In genomic region chr2:42091671-42092070, GRCh38 we compare ENCODE assay signal across 25 cellular contexts. TPM values are rescaled to one million over a fixed set of nuclear protein-coding genes. Genes with fewer than 3 reads are reported as not detected.
DNase-seq lines count a peak whose midpoint lies in the region; ATAC-seq and TF ChIP-seq lines count a peak whose summit lies in the region.
"Had no signal": no experiment of that assay in that cellular context is flagged by ENCODE, and none has a peak within 500 bp of the region (broad histone marks: within the 10 kb centered on the region; RNA-seq: fewer than 3 reads in every experiment).

No MANE protein-coding gene starts in this region.

- H3K27ac Mint-ChIP-seq in Caco-2 (ENCODE audit: unreplicated experiment): peak overlapping the region; percentile 87

- POLR2A ChIA-PET in Caco-2 (lab: Charles Lee): interaction anchor here (0.5 to 1.8 kb wide), 3 partner anchors 23 to 219 kb away, joined by 3 to 7 read pairs (median 3); no protein-coding TSS in a partner anchor

- no peak for DNase-seq in Caco-2
- no peak for DNase-seq in hepatocyte (ENCODE audit: low spot score)
- DNase-seq in WERI-Rb-1: no peak
- no peak for DNase-seq in G401 (ENCODE audit: low spot score)
- DNase-seq: activated CD4-positive, alpha-beta T cell treated with anti-CD3 and anti-CD28 coated beads for 4 hours; activated effector memory CD4-positive, alpha-beta T cell treated with anti-CD3 and anti-CD28 coated beads, Interleukin-2, amount 50 U/mL, for 16 hours; activated T-cell treated with anti-CD3 and anti-CD28 coated beads for 4 hours; effector CD8-positive, alpha-beta T cell; heart right ventricle; left cardiac atrium; NCI-H1694 treated with DMSO at 0.1 percent for 48 hours; NCI-H524; NK-92 treated with Interleukin-12 subunit alpha and Interleukin-12 subunit beta, amount 100 ng/mL, for 24 hours; stimulated activated CD4-positive, alpha-beta T cell treated with anti-CD3 and anti-CD28 coated beads, Interleukin-2, amount 100 ng/mL, for 24 hours; T-helper 2 cell had no signal

- H3K9me2 ChIP-seq in hepatocyte (replicated peaks; ENCODE audit: insufficient read depth): no peaks in the 10 kb centered on the region

- H3K36me3 Mint-ChIP-seq in Caco-2 (ENCODE audit: insufficient read depth, unreplicated experiment): peaks cover 6% of the 10 kb centered on the region

- H3K9me3 ChIP-seq in Caco-2 (no peaks in the 10 kb centered on the region), hepatocyte (ENCODE audit: low read depth) (no peaks in the 10 kb centered on the region), parathyroid adenoma (ENCODE audit: control insufficient read depth, low read length) (no peaks in the 10 kb centered on the region), WERI-Rb-1 (ENCODE audit: severe bottlenecking) (no peaks in the 10 kb centered on the region)
- H3K9me3 ChIP-seq: BLaER1, heart right ventricle had no signal

- H3K4me2 ChIP-seq in hepatocyte (peak overlapping the region; percentile 67), parathyroid adenoma (ENCODE audit: low read length) (no peak overlapping the region)
- H3K4me2 ChIP-seq: BLaER1 had no signal

- TF ChIP-seq CTCF in Caco-2 (IDR thresholded peaks at IDR 0.05; ENCODE audit: insufficient read depth in 1 of 2, low read depth in 1 of 2, low read length in 1 of 2, severe bottlenecking in 1 of 2, unreplicated experiment in 1 of 2) (no peak), hepatocyte (IDR thresholded peaks at IDR 0.05; ENCODE audit: poor library complexity) (no peak), parathyroid adenoma (IDR thresholded peaks at IDR 0.05) (no peak), WERI-Rb-1 (IDR thresholded peaks at IDR 0.05; ENCODE audit: low read depth, low read length) (no peak)

- H3K4me1 ChIP-seq in Caco-2: peaks cover 52% of the 10 kb centered on the region
- peaks cover 18% of the 10 kb centered on the region for H3K4me1 ChIP-seq in hepatocyte (ENCODE audit: insufficient read depth)
- no peaks in the 10 kb centered on the region for H3K4me1 ChIP-seq in parathyroid adenoma

- H3K9me3 Mint-ChIP-seq in Caco-2 (ENCODE audit: unreplicated experiment): peaks cover 5% of the 10 kb centered on the region

- peaks cover 56% of the 10 kb centered on the region for H3K4me1 Mint-ChIP-seq in Caco-2 (ENCODE audit: low read depth, unreplicated experiment)

- in situ Hi-C loops in G401 (cut with HindIII; ENCODE audit: low sequenced_read_pairs): loop anchor here (25.0 kb wide), 1 partner anchor 229 kb away; no protein-coding TSS in a partner anchor

- H4K20me1 ChIP-seq in hepatocyte (ENCODE audit: insufficient read depth, poor library complexity, severe bottlenecking): no peaks in the 10 kb centered on the region
- H4K20me1 ChIP-seq: BLaER1 had no signal

- intact Hi-C loops in Caco-2 (cut with micrococcal nuclease; ENCODE audit: unreplicated experiment): loop anchor here (1.0 to 2.0 kb wide), 7 partner anchors 100 to 270 kb away; partner anchors contain the start of gene COX7A2L

- peak overlapping the region; percentile 63 for H3K4me3 Mint-ChIP-seq in Caco-2 (ENCODE audit: unreplicated experiment)

- BruUV-seq in Caco-2 (replicated peaks; lab: Mats Ljungman, UMichigan): no TSS peak

- no peak overlapping the region for H2AFZ ChIP-seq in hepatocyte
- H2AFZ ChIP-seq in parathyroid adenoma: peak overlapping the region; percentile 10

- H3K27ac ChIP-seq in angular gyrus (ENCODE audit: low read depth, low read length) (peak overlapping the region; percentile 37), hepatocyte (peak overlapping the region; percentile 67), parathyroid adenoma (no peak overlapping the region), WERI-Rb-1 (no peak overlapping the region)
- H3K27ac ChIP-seq: BLaER1, HL-60 had no signal

- no peaks in the 10 kb centered on the region for H3K36me3 ChIP-seq in Caco-2 (ENCODE audit: control insufficient read depth, insufficient read depth, low read length)
- no peaks in the 10 kb centered on the region for H3K36me3 ChIP-seq in hepatocyte (replicated peaks; ENCODE audit: insufficient read depth, low read depth)
- H3K36me3 ChIP-seq in parathyroid adenoma (ENCODE audit: control insufficient read depth, insufficient read depth, low read length): no peaks in the 10 kb centered on the region
- H3K36me3 ChIP-seq in WERI-Rb-1: no peaks in the 10 kb centered on the region
- H3K36me3 ChIP-seq: BLaER1, heart right ventricle had no signal

- no peaks in the 10 kb centered on the region for H3K27me3 ChIP-seq in Caco-2 (replicated peaks; ENCODE audit: control insufficient read depth, insufficient read depth, low read length)
- H3K27me3 ChIP-seq in hepatocyte: no peaks in the 10 kb centered on the region
- H3K27me3 ChIP-seq in parathyroid adenoma (ENCODE audit: control insufficient read depth, insufficient read depth, low read length): no peaks in the 10 kb centered on the region
- no peaks in the 10 kb centered on the region for H3K27me3 ChIP-seq in WERI-Rb-1 (ENCODE audit: insufficient read depth, low read depth, severe bottlenecking)
- H3K27me3 ChIP-seq: BLaER1, heart right ventricle had no signal

- ATAC-seq in GM18520 (IDR thresholded peaks at IDR 0.05; ENCODE audit: unreplicated experiment) (no peak), HG03378 (IDR thresholded peaks at IDR 0.05; ENCODE audit: unreplicated experiment) (no peak)
- ATAC-seq: esophagus mucosa, GM12878, Right ventricle myocardium inferior, SK-N-SH treated with all-trans-retinoic acid at 6 μM for 48 hours had no signal

- CTCF ChIA-PET in Caco-2 (lab: Charles Lee): interaction anchor here (0.6 to 2.7 kb wide), 14 partner anchors 9 to 251 kb away, joined by 3 to 17 read pairs (median 4); no protein-coding TSS in a partner anchor

- H3K27me3 Mint-ChIP-seq in Caco-2 (ENCODE audit: insufficient read depth, unreplicated experiment): no peaks in the 10 kb centered on the region

- no peak overlapping the region for H3K9ac ChIP-seq in parathyroid adenoma
- H3K9ac ChIP-seq: BLaER1 had no signal

- WGBS in hepatocyte (ENCODE audit: low lambda C conversion rate, missing lambda C conversion rate): 52% methylated on average over 3 of the region's 3 CpGs

- H3K79me2 ChIP-seq in hepatocyte: no peaks in the 10 kb centered on the region
- no peaks in the 10 kb centered on the region for H3K79me2 ChIP-seq in parathyroid adenoma

- H3K4me3 ChIP-seq in Caco-2 (ENCODE audit: low read depth, low read length) (no peak overlapping the region), hepatocyte (no peak overlapping the region), parathyroid adenoma (ENCODE audit: low read depth, low read length) (no peak overlapping the region), WERI-Rb-1 (ENCODE audit: low read depth, low read length) (no peak overlapping the region)
- H3K4me3 ChIP-seq: BLaER1, GM12878, heart right ventricle had no signal

RNA-seq across cellular contexts. Expression of gene PKDCC, which starts 43.9 kb away (rescaled TPM):
- total RNA-seq in Caco-2 (2022) (322 and 339 TPM in 2 replicates), hepatocyte (278 and 339 TPM in 2 replicates)
- polyA plus RNA-seq in hepatocyte: 270 and 281 TPM in 2 replicates
- total RNA-seq in G401 (2014; rRNA removed; shearing (Covaris generic)): 36.9 and 37.4 TPM in 2 replicates

Comparison
In these comparisons a context has a peak if more than half of its experiments do, and no peak if none do; other contexts are left out.
1. H3K27ac ChIP-seq: peak in angular gyrus (single experiment) and hepatocyte (single experiment); none in parathyroid adenoma (single experiment) and WERI-Rb-1 (single experiment).